33 cellular contexts compared by ENCODE assay signal in genomic region chr15:42063122-42063848, GRCh38. TPM values are rescaled to one million over a fixed set of nuclear protein-coding genes. Genes with fewer than 3 reads are reported as not detected.
"Had no signal": no experiment of that assay in that cellular context is flagged by ENCODE, and none has a peak within 500 bp of the region (broad histone marks: within the 10 kb centered on the region; RNA-seq: fewer than 3 reads in every experiment).

No MANE protein-coding gene starts in this region.

- H3K9me3 Mint-ChIP-seq: activated CD4-positive, alpha-beta T cell treated with anti-CD3 and anti-CD28 coated beads, Interleukin-2, amount 10 ng/mL, durations not matched to agents 24 days and 14 days; endodermal cell had no signal

- H3K4me3 Mint-ChIP-seq: activated CD4-positive, alpha-beta memory T cell treated with anti-CD3 and anti-CD28 coated beads for 36 hours; activated CD4-positive, alpha-beta T cell treated with anti-CD3 and anti-CD28 coated beads, Interleukin-2, amount 10 ng/mL, durations not matched to agents 24 days and 14 days; activated T-cell treated with anti-CD3 and anti-CD28 coated beads, Interleukin-2, amount 50 U/mL, for 72 hours; dendritic cell treated with granulocyte-macrophage colony-stimulating factor and Interleukin-4, amounts not matched to agents 40 ng/mL and 50 ng/mL, for 4 days; endodermal cell; nephron; T-helper 17 cell had no signal

- H3K4me1 ChIP-seq: esophagus muscularis mucosa had no signal

- H3K36me3 ChIP-seq: cardiac muscle cell, esophagus muscularis mucosa, heart left ventricle, left lung, lower lobe of right lung, pancreas, spleen, thoracic aorta had no signal

- H3K27me3 ChIP-seq: body of pancreas, cardiac muscle cell, foreskin keratinocyte, heart left ventricle, left lung, pancreas had no signal

- ATAC-seq: activated naive CD4-positive, alpha-beta T cell treated with anti-CD3 and anti-CD28 coated beads, Interleukin-2, amount 50 U/mL, for 72 hours; activated T-cell treated with anti-CD3 and anti-CD28 coated beads, Interleukin-2, amount 50 U/mL, for 72 hours; body of pancreas; foreskin keratinocyte; heart left ventricle; left lung; lower lobe of right lung; pancreas; right cardiac atrium; SK-N-SH treated with all-trans-retinoic acid at 6 μM for 48 hours; T-helper 17 cell had no signal

- H3K4me3 ChIP-seq: body of pancreas, cardiac muscle cell, esophagus muscularis mucosa, heart left ventricle, left lung, lower lobe of right lung, pancreas, spleen, thoracic aorta had no signal

- H3K27ac Mint-ChIP-seq: activated CD4-positive, alpha-beta memory T cell treated with anti-CD3 and anti-CD28 coated beads for 36 hours; activated CD4-positive, alpha-beta T cell treated with anti-CD3 and anti-CD28 coated beads, Interleukin-2, amount 10 ng/mL, durations not matched to agents 24 days and 14 days; activated naive CD4-positive, alpha-beta T cell treated with anti-CD3 and anti-CD28 coated beads, Interleukin-2, amount 50 U/mL, for 72 hours; activated T-cell treated with anti-CD3 and anti-CD28 coated beads, Interleukin-2, amount 50 U/mL, for 72 hours; dendritic cell treated with granulocyte-macrophage colony-stimulating factor and Interleukin-4, amounts not matched to agents 40 ng/mL and 50 ng/mL, for 4 days; endodermal cell; nephron had no signal

- DNase-seq: activated CD4-positive, alpha-beta memory T cell treated with anti-CD3 and anti-CD28 coated beads for 36 hours; activated CD4-positive, alpha-beta T cell treated with anti-CD3 and anti-CD28 coated beads, Interleukin-2, amount 10 ng/mL, durations not matched to agents 24 days and 14 days; activated CD4-positive, CD25-positive, alpha-beta regulatory T cell treated with anti-CD3 and anti-CD28 coated beads, Interleukin-2, amount 50 U/mL, for 72 hours; activated naive CD4-positive, alpha-beta T cell; activated T-cell treated with anti-CD3 and anti-CD28 coated beads, Interleukin-2, amount 50 U/mL, for 72 hours; anterior cingulate cortex; body of pancreas; endodermal cell; heart left ventricle; kidney glomerular epithelial cell; left lung; lower lobe of right lung; spleen; stimulated activated naive CD4-positive, alpha-beta T cell treated with Interleukin-2 at 50 U/mL for 16 hours; T-helper 17 cell; T1000; trophoblast cell had no signal

- H3K27ac ChIP-seq: body of pancreas, cardiac muscle cell, esophagus muscularis mucosa, foreskin keratinocyte, heart left ventricle, left lung, lower lobe of right lung, pancreas, spleen, thoracic aorta had no signal

- H3K9me3 ChIP-seq: body of pancreas, heart left ventricle, left lung, lower lobe of right lung, pancreas, thoracic aorta had no signal

- FAIRE-seq: pancreas, urothelium cell line had no signal

RNA-seq across cellular contexts. Expression of gene PLA2G4D, which starts 31.1 kb away (rescaled TPM):
- total RNA-seq: activated CD4-positive, alpha-beta memory T cell treated with anti-CD3 and anti-CD28 coated beads for 36 hours; activated CD4-positive, alpha-beta T cell treated with anti-CD3 and anti-CD28 coated beads, Interleukin-2, amount 10 ng/mL, durations not matched to agents 24 days and 14 days; activated CD8-positive, alpha-beta memory T cell treated with anti-CD3 and anti-CD28 coated beads for 36 hours; activated naive CD4-positive, alpha-beta T cell treated with anti-CD3 and anti-CD28 coated beads, Interleukin-2, amount 50 U/mL, for 72 hours; activated T-cell treated with anti-CD3 and anti-CD28 coated beads, Interleukin-2, amount 50 U/mL, for 72 hours; body of pancreas; chondrocyte; endodermal cell; esophagus muscularis mucosa; heart left ventricle; lower lobe of right lung; mucosa of gallbladder; pulmonary artery endothelial cell; right cardiac atrium; spleen; T-helper 17 cell; thoracic aorta had no signal
- polyA plus RNA-seq: heart left ventricle, right cardiac atrium, spleen had no signal

RNA-seq across cellular contexts. Expression of gene PLA2G4E, which starts 42.4 kb away (rescaled TPM):
- total RNA-seq: activated CD4-positive, alpha-beta memory T cell treated with anti-CD3 and anti-CD28 coated beads for 36 hours; activated CD4-positive, alpha-beta T cell treated with anti-CD3 and anti-CD28 coated beads, Interleukin-2, amount 10 ng/mL, durations not matched to agents 24 days and 14 days; activated CD8-positive, alpha-beta memory T cell treated with anti-CD3 and anti-CD28 coated beads for 36 hours; activated naive CD4-positive, alpha-beta T cell treated with anti-CD3 and anti-CD28 coated beads, Interleukin-2, amount 50 U/mL, for 72 hours; activated T-cell treated with anti-CD3 and anti-CD28 coated beads, Interleukin-2, amount 50 U/mL, for 72 hours; body of pancreas; chondrocyte; endodermal cell; esophagus muscularis mucosa; pulmonary artery endothelial cell; spleen; T-helper 17 cell; thoracic aorta had no signal
- polyA plus RNA-seq: adipose tissue, cardiac muscle cell, spleen had no signal
